Comparison of ENCODE assay signal across 1 cellular context in genomic region chr1:247324913-247325312, GRCh38.
TF ChIP-seq lines count a peak whose summit lies in the region.

No MANE protein-coding gene starts in this region.

TF ChIP-seq in K562, 482 proteins besides CTCF, POLR2A, EP300 and RAD21 (continued from another document):
- TF ChIP-seq POLR2AphosphoS5 (IDR thresholded peaks at IDR 0.05; ENCODE audit: control insufficient read depth, insufficient read depth, low read depth, low read length) = 0 out of 2 replicates have a peak, but pooled peaks have one; percentile 21
